Comparison of ENCODE assay signal across 29 cellular contexts in genomic region chr11:7448126-7448525, GRCh38. TPM values are rescaled to one million over a fixed set of nuclear protein-coding genes. Genes with fewer than 3 reads are reported as not detected.
DNase-seq lines count a peak whose midpoint lies in the region; ATAC-seq and TF ChIP-seq lines count a peak whose summit lies in the region.
"Had no signal": no experiment of that assay in that cellular context is flagged by ENCODE, and none has a peak within 500 bp of the region (broad histone marks: within the 10 kb centered on the region; RNA-seq: fewer than 3 reads in every experiment).

No MANE protein-coding gene starts in this region.

- H3K27ac Mint-ChIP-seq in stimulated activated effector memory CD8-positive, alpha-beta T cell treated with anti-CD3 and anti-CD28 coated beads, Interleukin-12 subunit alpha, Interleukin-12 subunit beta, amount 100 ng/mL, for 72 hours, result no peak overlapping the region
- H3K27ac Mint-ChIP-seq: activated naive CD4-positive, alpha-beta T cell treated with anti-CD3 and anti-CD28 coated beads for 36 hours; nephron progenitor cell; T-helper 1 cell treated with Interleukin-12 subunit alpha and Interleukin-12 subunit beta and Interleukin-4 antibody, amounts not matched to agents 30 μg/mL and 1 μg/mL, for 36 hours; type B pancreatic cell had no signal

- 0 out of 2 replicates have a peak, but pooled peaks have one; percentile 28 for TF ChIP-seq RAD21 in SK-N-SH (IDR thresholded peaks at IDR 0.05; ENCODE audit: low read length)

- no peaks in the 10 kb centered on the region for H3K4me1 Mint-ChIP-seq in stimulated activated effector memory CD8-positive, alpha-beta T cell treated with anti-CD3 and anti-CD28 coated beads, Interleukin-12 subunit alpha, Interleukin-12 subunit beta, amount 100 ng/mL, for 72 hours
- H3K4me1 Mint-ChIP-seq: CD4-positive, CD25-positive, alpha-beta regulatory T cell had no signal

- H3K4me3 ChIP-seq in SK-N-SH (ENCODE audit: low read depth in 2 of 2, low read length in 1 of 2) (no peak overlapping the region), OCI-LY3 (ENCODE audit: low read length) (no peak overlapping the region)
- H3K4me3 ChIP-seq: esophagus muscularis mucosa, heart right ventricle, ovary had no signal

- H3K4me2 ChIP-seq in SK-N-SH (no peak overlapping the region), OCI-LY3 (ENCODE audit: low read length) (no peak overlapping the region)

- H3K36me3 Mint-ChIP-seq in stimulated activated effector memory CD8-positive, alpha-beta T cell treated with anti-CD3 and anti-CD28 coated beads, Interleukin-12 subunit alpha, Interleukin-12 subunit beta, amount 100 ng/mL, for 72 hours, result no peaks in the 10 kb centered on the region
- H3K36me3 Mint-ChIP-seq: CD4-positive, CD25-positive, alpha-beta regulatory T cell; type B pancreatic cell had no signal

- H3K27ac ChIP-seq in SK-N-SH (ENCODE audit: low read depth in 2 of 2, low read length in 1 of 2), result no peak overlapping the region
- H3K27ac ChIP-seq in OCI-LY3 (ENCODE audit: low read length), result no peak overlapping the region
- H3K27ac ChIP-seq in foreskin keratinocyte, result no peak overlapping the region
- H3K27ac ChIP-seq: esophagus muscularis mucosa, heart right ventricle, ovary had no signal

- H3K9ac ChIP-seq in SK-N-SH, result no peak overlapping the region
- no peak overlapping the region for H3K9ac ChIP-seq in OCI-LY3 (ENCODE audit: low read length)

- H3K9me3 ChIP-seq in SK-N-SH (no peaks in the 10 kb centered on the region), OCI-LY3 (ENCODE audit: insufficient read depth, low read length) (no peaks in the 10 kb centered on the region)
- H3K9me3 ChIP-seq: esophagus muscularis mucosa, heart right ventricle, ovary had no signal

- no peaks in the 10 kb centered on the region for H3K27me3 ChIP-seq in SK-N-SH (ENCODE audit: insufficient read depth)
- H3K27me3 ChIP-seq in OCI-LY3 (ENCODE audit: low read depth, low read length), result no peaks in the 10 kb centered on the region
- H3K27me3 ChIP-seq in foreskin keratinocyte, result no peaks in the 10 kb centered on the region
- H3K27me3 ChIP-seq: esophagus muscularis mucosa, heart right ventricle, ovary had no signal

- H3K4me1 ChIP-seq in SK-N-SH (ENCODE audit: control insufficient read depth in 1 of 2, insufficient read depth in 2 of 2, low read depth in 1 of 2, low read length in 1 of 2) (no peaks in the 10 kb centered on the region; a peak in 1 of 4 replicates), OCI-LY3 (ENCODE audit: low read length) (no peaks in the 10 kb centered on the region), foreskin keratinocyte (no peaks in the 10 kb centered on the region)
- H3K4me1 ChIP-seq: esophagus muscularis mucosa had no signal

- H4K20me1 ChIP-seq in SK-N-SH (ENCODE audit: insufficient read depth) (no peaks in the 10 kb centered on the region), OCI-LY3 (ENCODE audit: insufficient read depth, low read length) (no peaks in the 10 kb centered on the region)

- H3K36me3 ChIP-seq in SK-N-SH (replicated peaks in 1 of 2; ENCODE audit: control insufficient read depth in 1 of 2, insufficient read depth in 2 of 2, low read length in 1 of 2) (no peaks in the 10 kb centered on the region), OCI-LY3 (replicated peaks; ENCODE audit: low read depth, low read length) (no peaks in the 10 kb centered on the region)
- H3K36me3 ChIP-seq: esophagus muscularis mucosa, heart right ventricle, ovary had no signal

- ATAC-seq in SK-N-SH treated with all-trans-retinoic acid at 6 μM for 48 hours, result no peak
- ATAC-seq in foreskin keratinocyte, result no peak
- no peak for ATAC-seq in stimulated activated effector memory CD8-positive, alpha-beta T cell treated with anti-CD3 and anti-CD28 coated beads, Interleukin-12 subunit alpha, Interleukin-12 subunit beta, amount 100 ng/mL, for 72 hours
- ATAC-seq: activated CD4-positive, CD25-positive, alpha-beta regulatory T cell treated with anti-CD3 and anti-CD28 coated beads, Interleukin-2, amount 50 U/mL, for 24 hours; heart right ventricle had no signal

- TF ChIP-seq EP300 in SK-N-SH (IDR thresholded peaks at IDR 0.05; ENCODE audit: borderline replicate concordance in 1 of 2, low read depth in 1 of 2, low read length in 1 of 2), result no peak

- intact Hi-C loops in head of caudate nucleus (cut with DNase I), result loop anchor here (10.0 kb wide), 1 partner anchor 303 kb away; no protein-coding TSS in a partner anchor

- CTCF ChIA-PET in SK-N-SH (lab: Yijun Ruan, JAX), result interaction anchor here (1.3 to 3.1 kb wide), 5 partner anchors 8 to 352 kb away, joined by 3 to 12 read pairs (median 3); no protein-coding TSS in a partner anchor

- H2AFZ ChIP-seq in SK-N-SH (ENCODE audit: low read depth), result no peak overlapping the region
- no peak overlapping the region for H2AFZ ChIP-seq in OCI-LY3 (ENCODE audit: low read depth, low read length)

- DNase-seq in SK-N-SH (no peak), foreskin keratinocyte (no peak), GM19240 (ENCODE audit: insufficient read length, low spot score) (no peak), T-helper 2 cell (no peak), head of caudate nucleus (no peak)
- DNase-seq in stimulated activated effector memory CD8-positive, alpha-beta T cell treated with anti-CD3 and anti-CD28 coated beads, Interleukin-12 subunit alpha, Interleukin-12 subunit beta, amount 100 ng/mL, for 72 hours (ENCODE audit: low spot score in 2 of 2), result no peak
- DNase-seq: 8988T; activated CD4-positive, alpha-beta T cell treated with anti-CD3 and anti-CD28 coated beads, Interleukin-2, amount 50 U/mL, for 48 hours; activated CD8-positive, alpha-beta memory T cell treated with anti-CD3 and anti-CD28 coated beads, Interleukin-2, amount 50 U/mL, for 4 hours; activated naive CD4-positive, alpha-beta T cell treated with anti-CD3 and anti-CD28 coated beads for 36 hours; CD4-positive, CD25-positive, alpha-beta regulatory T cell; DND-41; foreskin fibroblast; heart right ventricle; IMR-90; NCI-H146; NCI-H2107; NCI-H345; NCI-H69; nephron progenitor cell; ovary; stimulated activated naive CD4-positive, alpha-beta T cell had no signal

- H3K79me2 ChIP-seq in SK-N-SH (ENCODE audit: insufficient read depth) (no peaks in the 10 kb centered on the region), OCI-LY3 (ENCODE audit: low read length) (no peaks in the 10 kb centered on the region)

- POLR2A ChIA-PET in SK-N-SH (lab: Yijun Ruan, JAX), result no interaction called here

- no peaks in the 10 kb centered on the region for H3K9me3 Mint-ChIP-seq in stimulated activated effector memory CD8-positive, alpha-beta T cell treated with anti-CD3 and anti-CD28 coated beads, Interleukin-12 subunit alpha, Interleukin-12 subunit beta, amount 100 ng/mL, for 72 hours
- H3K9me3 Mint-ChIP-seq: activated naive CD4-positive, alpha-beta T cell treated with anti-CD3 and anti-CD28 coated beads for 36 hours; CD4-positive, CD25-positive, alpha-beta regulatory T cell; nephron progenitor cell; T-helper 1 cell treated with Interleukin-12 subunit alpha and Interleukin-12 subunit beta and Interleukin-4 antibody, amounts not matched to agents 30 μg/mL and 1 μg/mL, for 36 hours; type B pancreatic cell had no signal

- 74% methylated on average over 6 of the region's 11 CpGs for WGBS in SK-N-SH (ENCODE audit: low lambda C conversion rate)

- H3K4me3 Mint-ChIP-seq in stimulated activated effector memory CD8-positive, alpha-beta T cell treated with anti-CD3 and anti-CD28 coated beads, Interleukin-12 subunit alpha, Interleukin-12 subunit beta, amount 100 ng/mL, for 72 hours, result no peak overlapping the region
- H3K4me3 Mint-ChIP-seq: activated naive CD4-positive, alpha-beta T cell treated with anti-CD3 and anti-CD28 coated beads for 36 hours; CD4-positive, CD25-positive, alpha-beta regulatory T cell; nephron progenitor cell; T-helper 1 cell treated with Interleukin-12 subunit alpha and Interleukin-12 subunit beta and Interleukin-4 antibody, amounts not matched to agents 30 μg/mL and 1 μg/mL, for 36 hours; type B pancreatic cell had no signal

- no peaks in the 10 kb centered on the region for H3F3A ChIP-seq in SK-N-SH (replicated peaks; ENCODE audit: insufficient read depth)

- TF ChIP-seq CTCF in SK-N-SH (IDR thresholded peaks at IDR 0.05) (no peak), OCI-LY3 (IDR thresholded peaks at IDR 0.05; ENCODE audit: low read depth, low read length) (peak; percentile 33), foreskin keratinocyte (conservative IDR thresholded peaks at IDR 0.05) (peak; percentile 8)

- no peaks in the 10 kb centered on the region for H3K9me2 ChIP-seq in SK-N-SH

TF ChIP-seq in SK-N-SH, 30 proteins besides CTCF, POLR2A, EP300 and RAD21 (continues in another document):
- TF ChIP-seq USF1 (IDR thresholded peaks at IDR 0.05; ENCODE audit: borderline replicate concordance, low read depth), result no peak
- TF ChIP-seq POLR2AphosphoS5 (IDR thresholded peaks at IDR 0.05; ENCODE audit: low read depth, low read length), result no peak
- TF ChIP-seq EZH2phosphoT487 (IDR thresholded peaks at IDR 0.05; ENCODE audit: borderline replicate concordance, low read depth), result no peak
- no peak for TF ChIP-seq FOXM1 (IDR thresholded peaks at IDR 0.05; ENCODE audit: low read depth)
- TF ChIP-seq RXRA (IDR thresholded peaks at IDR 0.05; ENCODE audit: borderline replicate concordance, low read depth), result no peak

TF ChIP-seq in SK-N-SH treated with all-trans-retinoic acid at 6 μM for 48 hours, 23 proteins besides CTCF, POLR2A, EP300 and RAD21 (continues in another document):
- TF ChIP-seq ZFP30 (CRISPR knock-in tag; IDR thresholded peaks at IDR 0.05), result no peak
- no peak for TF ChIP-seq BACH2 (CRISPR knock-in tag; IDR thresholded peaks at IDR 0.05; ENCODE audit: borderline replicate concordance)
- no peak for TF ChIP-seq CSDC2 (CRISPR knock-in tag; IDR thresholded peaks at IDR 0.05)
- TF ChIP-seq OSR1 (CRISPR knock-in tag; IDR thresholded peaks at IDR 0.05), result no peak
- TF ChIP-seq GLIS3 (CRISPR knock-in tag; IDR thresholded peaks at IDR 0.05), result no peak
- TF ChIP-seq PATZ1 (CRISPR knock-in tag; IDR thresholded peaks at IDR 0.05; ENCODE audit: borderline replicate concordance), result no peak

RNA-seq across cellular contexts. Expression of gene OLFML1, which starts 37.2 kb away (rescaled TPM):
- polyA plus RNA-seq in SK-N-SH (2012; rRNA removed), result not detected in 2 replicates
- 0.04 TPM in 1 of 2 replicates, not detected in the other for polyA plus RNA-seq in SK-N-SH (2012; cell fraction: cytosol; rRNA removed)
- polyA plus RNA-seq in SK-N-SH (2012; cell fraction: nucleus; rRNA removed), result 0.02 TPM in 1 of 2 replicates, not detected in the other
- total RNA-seq in foreskin keratinocyte, result not detected in 2 replicates
- polyA plus RNA-seq in foreskin keratinocyte, result not detected in 2 replicates
- total RNA-seq: activated naive CD4-positive, alpha-beta T cell treated with anti-CD3 and anti-CD28 coated beads for 36 hours; CD4-positive, CD25-positive, alpha-beta regulatory T cell; renal cortical epithelial cell had no signal
